ENCODE assay signal across 13 cellular contexts in the genomic region with DNA sequence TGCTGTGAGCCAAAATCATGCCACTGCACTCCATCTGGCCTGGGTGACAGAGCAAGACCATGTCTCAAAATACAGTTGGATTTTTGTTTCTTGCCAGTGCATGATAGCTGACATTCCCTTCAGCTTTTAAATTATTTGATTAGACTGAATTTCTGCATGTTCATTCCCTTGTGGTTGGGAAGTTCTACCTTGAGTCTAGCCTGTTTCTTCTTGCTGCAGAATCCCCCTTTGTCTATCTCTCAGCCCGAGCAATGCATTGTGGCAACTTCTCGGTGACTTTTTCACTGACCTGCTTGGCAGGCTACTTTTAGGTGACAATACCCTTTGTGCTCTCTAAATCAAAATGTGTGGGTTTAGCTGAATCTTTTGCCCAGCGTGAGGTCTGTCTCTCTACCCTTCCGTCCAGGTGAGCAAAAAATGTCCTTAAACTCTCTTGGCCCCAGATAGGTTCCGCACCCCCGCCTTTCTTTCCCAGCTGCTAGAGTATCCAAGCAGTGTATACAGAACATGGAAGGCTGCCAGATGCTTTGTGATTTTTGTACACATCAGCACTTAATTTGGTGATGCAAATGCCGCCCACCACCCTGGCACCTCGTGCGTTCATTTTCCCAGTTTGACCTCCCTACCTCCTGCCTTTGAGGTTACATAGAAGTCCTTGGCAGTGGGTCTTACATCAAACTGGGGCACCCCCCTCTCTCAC.
DNase-seq lines count a peak whose midpoint lies in the region; ATAC-seq, FAIRE-seq and TF ChIP-seq lines count a peak whose summit lies in the region.
"Had no signal": no experiment of that assay in that cellular context is flagged by ENCODE, and none has a peak within 500 bp of the region (broad histone marks: within the 10 kb centered on the region; RNA-seq: fewer than 3 reads in every experiment).

No MANE protein-coding gene starts in this region.

- H3K79me1 ChIP-seq in mesenchymal stem cell (replicated peaks; ENCODE audit: low read length, poor library complexity, severe bottlenecking), result peaks cover 3% of the 10 kb centered on the region

- H2BK5ac ChIP-seq in mesenchymal stem cell (ENCODE audit: low read depth, low read length, poor library complexity, severe bottlenecking), result no peak overlapping the region

- H3K18ac ChIP-seq in mesenchymal stem cell (ENCODE audit: low read depth in 1 of 2, low read length in 2 of 2), result no peak overlapping the region

- TF ChIP-seq CTCF in AG04450 (IDR thresholded peaks at IDR 0.05; ENCODE audit: low read depth, low read length) (no peak), astrocyte of the cerebellum (IDR thresholded peaks at IDR 0.05; ENCODE audit: low read depth, low read length, missing control alignments) (no peak)

- H2BK15ac ChIP-seq in mesenchymal stem cell (ENCODE audit: low read depth, poor library complexity, severe bottlenecking), result no peak overlapping the region

- no peak overlapping the region for H3K9ac ChIP-seq in mesenchymal stem cell (ENCODE audit: low read length)

- H3K4ac ChIP-seq in mesenchymal stem cell (ENCODE audit: low read depth in 1 of 2, low read length in 2 of 2), result no peak overlapping the region

- no peak overlapping the region for H3K4me3 ChIP-seq in AG04450 (ENCODE audit: low read depth, low read length)
- H3K4me3 ChIP-seq in astrocyte of the cerebellum (ENCODE audit: low read depth, low read length), result no peak overlapping the region
- H3K4me3 ChIP-seq in mesenchymal stem cell (ENCODE audit: insufficient read depth in 1 of 2, low read depth in 1 of 2, low read length in 2 of 2), result no peak overlapping the region

- no peak overlapping the region for H2BK120ac ChIP-seq in mesenchymal stem cell (ENCODE audit: low read depth, low read length)

- H3K27ac ChIP-seq in AG04450 (ENCODE audit: low read depth, low read length), result peak overlapping the region; percentile 52
- no peak overlapping the region for H3K27ac ChIP-seq in mesenchymal stem cell (ENCODE audit: low read length, poor library complexity, severe bottlenecking)
- H3K27ac ChIP-seq: VCaP had no signal

- POLR2A ChIA-PET in AG04450 (lab: Yijun Ruan, JAX), result interaction anchor here (0.7 to 2.0 kb wide), 2 partner anchors 10 to 18 kb away, joined by 4 to 5 read pairs; no protein-coding TSS in a partner anchor

- no peak overlapping the region for H2AK5ac ChIP-seq in mesenchymal stem cell (ENCODE audit: low read length, severe bottlenecking)

- no peak overlapping the region for H2BK12ac ChIP-seq in mesenchymal stem cell (ENCODE audit: low read length in 2 of 2)

- H2AFZ ChIP-seq in mesenchymal stem cell (ENCODE audit: low read depth, low read length), result no peak overlapping the region

- H3K4me1 ChIP-seq in mesenchymal stem cell (ENCODE audit: control insufficient read depth, insufficient read depth, low read depth, low read length), result peaks cover 21% of the 10 kb centered on the region

- in situ Hi-C loops in astrocyte of the cerebellum (cut with HindIII; ENCODE audit: low sequenced_read_pairs), result no loop called here

- no peak overlapping the region for H3K23ac ChIP-seq in mesenchymal stem cell (ENCODE audit: low read length in 2 of 2)

- peaks cover 40 to 66% of the 10 kb centered on the region in 2 experiments for H3K36me3 ChIP-seq in mesenchymal stem cell (ENCODE audit: control insufficient read depth in 1 of 2, insufficient read depth in 2 of 2, low read depth in 1 of 2, low read length in 2 of 2)

- 91% methylated on average over 9 of the region's 9 CpGs for WGBS in mesenchymal stem cell

- H3K14ac ChIP-seq in mesenchymal stem cell (ENCODE audit: low read length in 2 of 2), result no peak overlapping the region

- H4K8ac ChIP-seq in mesenchymal stem cell (ENCODE audit: low read length), result peak overlapping the region; percentile 32

- H3K4me2 ChIP-seq in mesenchymal stem cell (ENCODE audit: low read length, poor library complexity, severe bottlenecking), result no peak overlapping the region

- H3K9me3 ChIP-seq in AG04450 (ENCODE audit: control insufficient read depth, insufficient read depth, low read length) (no peaks in the 10 kb centered on the region; the same call in 1 of the 2 replicates), mesenchymal stem cell (ENCODE audit: control insufficient read depth, low read length) (no peaks in the 10 kb centered on the region)

- H3K27me3 ChIP-seq in AG04450 (ENCODE audit: control insufficient read depth, insufficient read depth, low read length), result no peaks in the 10 kb centered on the region
- no peaks in the 10 kb centered on the region for H3K27me3 ChIP-seq in mesenchymal stem cell (ENCODE audit: control insufficient read depth in 1 of 2, insufficient read depth in 1 of 2, low read length in 2 of 2)

- H4K91ac ChIP-seq in mesenchymal stem cell (ENCODE audit: low read length), result no peak overlapping the region

- CTCF ChIA-PET in AG04450 (lab: Charles Lee), result interaction anchor here (0.6 to 1.5 kb wide), 4 partner anchors 111 to 271 kb away, joined by 3 to 7 read pairs (median 4); no protein-coding TSS in a partner anchor

- DNase-seq in AG04450 (ENCODE audit: low read depth, low spot score), result no peak
- DNase-seq in NCI-H1105 treated with DMSO at 0.1 percent for 48 hours (lab: John Stamatoyannopoulos, UW), result peak; percentile 79
- peak; percentile 44 for DNase-seq in astrocyte of the cerebellum (ENCODE audit: low read depth)
- DNase-seq in mesenchymal stem cell, result no peak
- DNase-seq in left lobe of liver (ENCODE audit: low spot score), result no peak
- DNase-seq in RCC 7860 (ENCODE audit: low spot score), result no peak
- no peak for DNase-seq in SIG-M5 (lab: John Stamatoyannopoulos, UW)
- DNase-seq: activated T-cell treated with anti-CD3 and anti-CD28 coated beads, Interleukin-2, amount 50 U/mL, for 48 hours; glutamatergic neuron; mesendoderm; NCI-H1417 treated with DMSO at 0.1 percent for 48 hours had no signal

- ATAC-seq in left lobe of liver (no peak), GM21717 (IDR thresholded peaks at IDR 0.05; ENCODE audit: unreplicated experiment) (no peak)

- FAIRE-seq in RCC 7860 (lab: Jason Lieb, UNC), result no peak

Comparison
In these comparisons a context has a peak if more than half of its experiments do, and no peak if none do; other contexts are left out.
1. DNase-seq: peak in NCI-H1105 treated with DMSO at 0.1 percent for 48 hours (single experiment) and astrocyte of the cerebellum (single experiment); none in AG04450 (single experiment), mesenchymal stem cell (single experiment), left lobe of liver (single experiment), RCC 7860 (single experiment) and SIG-M5 (single experiment).